ENCODE assay signal across 1 cellular context in the genomic region with DNA sequence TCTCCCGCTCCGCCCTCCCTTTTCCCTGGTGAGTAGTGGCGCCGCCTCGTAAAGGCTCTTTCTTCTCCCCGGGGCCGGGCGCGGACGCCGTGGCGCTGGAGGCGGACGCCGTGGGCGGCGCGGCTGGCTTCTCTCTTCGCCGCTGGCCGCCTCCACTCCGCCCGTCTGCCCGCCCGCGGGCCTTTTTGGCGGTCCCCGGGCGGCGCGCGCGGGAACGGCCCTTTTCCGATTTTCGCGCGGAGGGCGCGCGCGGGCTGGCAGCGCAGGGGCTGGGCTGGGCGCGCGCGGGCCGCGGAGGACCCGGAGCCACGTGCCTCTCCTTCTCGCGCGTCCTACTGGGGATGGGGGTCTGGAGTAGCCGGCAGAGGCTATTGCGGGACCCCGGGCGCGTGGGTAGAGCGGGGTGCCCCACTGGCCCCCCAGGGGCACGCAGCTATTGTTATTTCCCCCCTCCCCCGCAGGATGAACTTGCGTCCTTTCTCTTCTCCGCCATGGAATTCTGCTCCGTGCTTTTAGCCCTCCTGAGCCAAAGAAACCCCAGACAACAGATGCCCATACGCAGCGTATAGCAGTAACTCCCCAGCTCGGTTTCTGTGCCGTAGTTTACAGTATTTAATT.
TF ChIP-seq lines count a peak whose summit lies in the region.

No MANE protein-coding gene starts in this region.

TF ChIP-seq in IMR-90, 13 proteins besides CTCF, POLR2A, EP300 and RAD21:
- TF ChIP-seq CHD1 (IDR thresholded peaks at IDR 0.05; ENCODE audit: low read depth, low read length) = peak; percentile 20; the same call in 1 of the 2 replicates
- peak; percentile 86; the same call in 1 of the 2 replicates for TF ChIP-seq MXI1 (IDR thresholded peaks at IDR 0.05; ENCODE audit: borderline replicate concordance, low read depth, low read length)
- no peak for TF ChIP-seq BHLHE40 (IDR thresholded peaks at IDR 0.05; ENCODE audit: low read depth, low read length)
- TF ChIP-seq MAZ (IDR thresholded peaks at IDR 0.05; ENCODE audit: borderline replicate concordance, low read depth, low read length) = no peak
